ENCODE assay signal across 9 cellular contexts in the genomic region with DNA sequence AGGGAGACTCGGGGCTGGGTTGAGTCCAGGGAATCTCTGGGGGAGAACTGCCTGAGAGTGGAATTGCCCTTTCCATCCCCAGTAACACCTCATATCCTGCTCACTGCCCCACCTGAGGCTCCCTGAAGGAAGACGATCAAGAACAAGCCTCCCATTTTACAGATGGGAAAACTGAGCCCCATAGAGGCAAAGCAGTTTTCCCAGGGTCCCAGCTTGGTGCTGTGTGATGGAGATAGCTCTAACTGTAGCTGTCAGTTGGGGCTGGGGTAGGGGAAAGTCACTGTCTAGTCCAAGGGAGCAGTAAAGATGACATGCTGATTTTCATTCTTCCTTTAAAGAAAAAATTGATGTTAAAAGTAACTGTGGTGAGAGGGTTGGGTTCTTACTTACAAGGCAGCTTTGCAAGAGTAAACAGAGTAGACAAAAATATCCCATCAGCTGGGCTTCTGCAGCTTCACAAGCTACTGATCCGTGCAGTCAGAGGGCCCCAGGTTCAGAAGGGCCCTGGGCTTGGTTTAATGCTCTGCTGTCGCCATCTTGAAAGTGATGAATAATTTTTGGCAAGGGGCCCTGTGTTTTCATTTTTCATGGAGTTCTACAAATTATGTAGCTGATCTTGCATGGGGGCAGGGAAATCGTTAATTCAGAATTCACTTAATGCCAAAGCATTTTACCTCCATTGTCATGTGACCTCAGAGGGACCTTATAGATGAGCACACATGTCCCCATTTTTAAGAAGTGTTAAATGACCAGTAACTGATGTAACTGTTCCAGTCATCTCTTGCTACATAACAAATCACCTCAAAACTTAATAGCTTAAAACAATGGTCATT. TPM values are rescaled to one million over a fixed set of nuclear protein-coding genes. Genes with fewer than 3 reads are reported as not detected.
DNase-seq lines count a peak whose midpoint lies in the region; ATAC-seq and TF ChIP-seq lines count a peak whose summit lies in the region.
"Had no signal": no experiment of that assay in that cellular context is flagged by ENCODE, and none has a peak within 500 bp of the region (broad histone marks: within the 10 kb centered on the region; RNA-seq: fewer than 3 reads in every experiment).

No MANE protein-coding gene starts in this region.

- H3K4me1 ChIP-seq in psoas muscle = peaks cover 1% of the 10 kb centered on the region

- H3K9me3 Mint-ChIP-seq in central memory CD8-positive, alpha-beta T cell = no peaks in the 10 kb centered on the region

- ATAC-seq in HG03354 (IDR thresholded peaks at IDR 0.05; ENCODE audit: poor library complexity, severe bottlenecking, unreplicated experiment) (peak; percentile 31), psoas muscle (no peak), HG02885 (IDR thresholded peaks at IDR 0.05; ENCODE audit: poor library complexity, unreplicated experiment) (no peak)
- ATAC-seq in central memory CD8-positive, alpha-beta T cell (replicated peaks; ENCODE audit: extremely low read depth, poor library complexity, severe bottlenecking) = no peak
- no peak for ATAC-seq in activated CD4-positive, CD25-positive, alpha-beta regulatory T cell treated with anti-CD3 and anti-CD28 coated beads, Interleukin-2, amount 50 U/mL, for 24 hours

- WGBS in psoas muscle, 3 donors = 61 to 74% (median 68%) methylated on average over 5 of the region's 5 CpGs

- H3K4me1 Mint-ChIP-seq in central memory CD8-positive, alpha-beta T cell = peaks cover 66% of the 10 kb centered on the region

- H3K27me3 Mint-ChIP-seq in central memory CD8-positive, alpha-beta T cell = no peaks in the 10 kb centered on the region

- TF ChIP-seq CTCF in GM12865 (IDR thresholded peaks at IDR 0.05; ENCODE audit: insufficient read depth, low read depth, low read length, missing control alignments) (no peak), psoas muscle (IDR thresholded peaks at IDR 0.05) (no peak)

- peak overlapping the region; percentile 90 for H3K27ac Mint-ChIP-seq in central memory CD8-positive, alpha-beta T cell (ENCODE audit: low read depth)

- intact Hi-C loops in psoas muscle (cut with DNase I) = no loop called here

- peak overlapping the region; percentile 58 for H3K27ac ChIP-seq in psoas muscle

- H3K4me3 ChIP-seq in GM12865 (ENCODE audit: low read depth, low read length) (peak overlapping the region; percentile 29), psoas muscle (no peak overlapping the region)

- peaks cover 3% of the 10 kb centered on the region for H3K36me3 Mint-ChIP-seq in central memory CD8-positive, alpha-beta T cell (ENCODE audit: insufficient read depth)

- DNase-seq in GM12865 (ENCODE audit: low read depth) (peak; percentile 90), psoas muscle (no peak), NCI-H774 (lab: John Stamatoyannopoulos, UW) (no peak)
- DNase-seq in central memory CD8-positive, alpha-beta T cell (ENCODE audit: low spot score in 2 of 2) = no peak
- DNase-seq: NCI-H2081 treated with DMSO at 0.1 percent for 48 hours had no signal

- H3K36me3 ChIP-seq in psoas muscle (ENCODE audit: insufficient read depth in 1 of 2, low read depth in 1 of 2) = no peaks in the 10 kb centered on the region

- peak overlapping the region; percentile 56 for H3K4me3 Mint-ChIP-seq in central memory CD8-positive, alpha-beta T cell

- no peaks in the 10 kb centered on the region for H3K27me3 ChIP-seq in psoas muscle (ENCODE audit: insufficient read depth in 3 of 3, low read length in 2 of 3)

- H3K9me3 ChIP-seq in psoas muscle = no peaks in the 10 kb centered on the region

RNA-seq across cellular contexts. Expression of gene TNFRSF1B, which starts 17.6 kb away (rescaled TPM):
- 10 to 100 TPM in 1 of 4 donors, 1 to 10 TPM in 3; 7.5 to 12.8 (median 8.8) TPM for total RNA-seq in psoas muscle
- 1 to 10 TPM; 5.1 to 7.6 (median 5.8) TPM for polyA plus RNA-seq in psoas muscle
- total RNA-seq: HT-29 had no signal
